In the genomic region with DNA sequence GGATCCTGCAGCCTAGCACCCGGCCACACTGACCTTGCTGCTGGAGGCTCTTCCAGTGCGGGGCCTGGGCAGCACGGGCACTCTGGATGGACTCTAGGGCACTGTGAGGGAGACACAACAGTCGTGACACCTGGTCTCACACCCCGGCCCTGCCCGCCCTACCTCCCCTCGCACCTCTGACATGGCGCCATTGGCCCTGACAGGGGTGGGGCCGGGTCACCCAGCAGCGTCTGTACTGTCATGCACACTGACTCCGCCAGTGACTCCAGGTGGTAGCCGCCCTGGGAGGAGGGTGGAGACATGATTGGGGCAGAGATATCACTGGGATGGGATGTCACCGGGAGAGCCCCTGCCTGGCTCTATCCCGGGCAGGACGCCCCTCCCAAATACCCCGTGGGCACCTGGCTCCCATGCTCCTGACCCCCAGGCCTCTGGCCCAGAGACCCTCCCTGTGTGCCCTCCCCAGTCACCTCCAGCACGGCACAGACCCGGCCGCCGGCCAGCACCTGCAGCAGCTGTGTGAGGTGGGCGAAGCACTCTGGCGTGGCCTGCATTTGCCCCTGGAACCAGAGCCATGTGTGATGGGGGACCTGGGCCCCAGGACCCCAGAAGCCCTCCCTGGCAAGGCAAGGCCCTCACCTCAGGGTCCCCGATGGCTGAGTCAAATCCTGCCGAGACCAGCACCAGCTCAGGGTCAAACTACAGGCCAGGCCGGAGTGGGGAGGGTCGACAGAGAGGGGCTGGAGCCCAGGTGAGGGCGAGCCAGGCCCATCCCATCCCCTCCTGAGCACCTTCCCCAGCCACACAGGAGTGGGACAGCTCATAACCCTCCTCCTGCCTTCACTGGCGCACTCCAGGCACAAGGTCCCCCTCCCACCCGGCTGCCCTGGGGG, we compare ENCODE assay signal across 1 cellular context.
TF ChIP-seq lines count a peak whose summit lies in the region.

No MANE protein-coding gene starts in this region.

TF ChIP-seq in IMR-90, 13 proteins besides CTCF, POLR2A, EP300 and RAD21:
- TF ChIP-seq MAFK (IDR thresholded peaks at IDR 0.05; ENCODE audit: low read depth, low read length) = no peak
- TF ChIP-seq, protein P1, sequence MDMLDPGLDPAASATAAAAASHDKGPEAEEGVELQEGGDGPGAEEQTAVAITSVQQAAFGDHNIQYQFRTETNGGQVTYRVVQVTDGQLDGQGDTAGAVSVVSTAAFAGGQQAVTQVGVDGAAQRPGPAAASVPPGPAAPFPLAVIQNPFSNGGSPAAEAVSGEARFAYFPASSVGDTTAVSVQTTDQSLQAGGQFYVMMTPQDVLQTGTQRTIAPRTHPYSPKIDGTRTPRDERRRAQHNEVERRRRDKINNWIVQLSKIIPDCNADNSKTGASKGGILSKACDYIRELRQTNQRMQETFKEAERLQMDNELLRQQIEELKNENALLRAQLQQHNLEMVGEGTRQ (IDR thresholded peaks at IDR 0.05; ENCODE audit: low read depth, low read length) = no peak
- TF ChIP-seq CEBPB (IDR thresholded peaks at IDR 0.05; ENCODE audit: low read depth, low read length) = no peak
- no peak for TF ChIP-seq SMC3 (IDR thresholded peaks at IDR 0.05; ENCODE audit: low read depth, low read length)
- no peak for TF ChIP-seq CHD1 (IDR thresholded peaks at IDR 0.05; ENCODE audit: low read depth, low read length)
- no peak for TF ChIP-seq MAZ (IDR thresholded peaks at IDR 0.05; ENCODE audit: borderline replicate concordance, low read depth, low read length)
